1 cellular context compared by ENCODE assay signal in the genomic region with DNA sequence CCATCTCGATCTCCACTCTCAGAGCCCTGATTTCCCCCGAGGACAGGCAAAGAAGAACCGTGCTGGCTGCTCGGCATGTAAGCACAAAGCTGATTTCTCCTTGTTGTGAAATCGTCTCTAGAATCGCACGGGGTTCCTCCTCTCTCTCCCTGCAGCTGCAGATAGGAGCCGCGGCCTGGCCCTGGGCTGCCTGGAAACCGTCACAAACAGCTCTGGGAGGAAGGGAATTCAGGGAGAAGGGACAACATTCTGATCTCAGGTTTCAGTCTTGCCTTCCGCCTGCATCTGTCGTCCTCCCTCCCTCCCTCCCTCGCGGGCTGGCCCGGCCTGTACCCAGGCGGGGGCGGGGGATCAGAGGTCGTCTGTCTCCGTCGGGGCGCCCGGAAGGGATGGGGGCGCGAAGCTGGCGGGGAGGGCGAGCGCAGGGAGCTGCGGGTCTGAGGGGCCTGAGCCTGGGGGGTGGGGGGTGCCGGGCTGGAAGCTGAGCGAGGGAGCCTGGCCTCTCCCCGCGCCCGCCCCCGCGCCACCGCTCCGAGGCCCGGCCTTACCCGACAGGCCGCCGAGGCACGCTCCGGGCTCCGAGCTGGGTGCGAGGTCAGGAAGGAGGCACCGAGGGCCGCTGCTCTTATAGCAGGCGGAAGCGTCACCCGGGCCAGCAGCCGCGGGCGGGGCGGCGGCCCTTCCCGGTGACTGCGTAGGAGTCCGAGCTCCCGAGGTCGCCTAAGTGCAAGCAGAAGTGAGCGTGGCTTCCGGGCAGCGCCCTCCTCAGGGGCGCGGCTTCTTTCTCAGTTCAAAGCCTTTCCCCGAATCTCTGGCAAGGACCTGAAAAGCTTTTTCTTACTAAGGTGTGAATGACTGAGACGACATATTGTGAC.
TF ChIP-seq lines count a peak whose summit lies in the region.

Gene SERPINB1, minus strand, starts transcription at position 600 of the 875 bp plus-strand sequence. CDS start 1,277 bp downstream, outside the sequence.

TF ChIP-seq in HepG2, 621 proteins besides CTCF, POLR2A, EP300 and RAD21 (continued from another document and continues in another):
- TF ChIP-seq RCOR2 (CRISPR knock-in tag; IDR thresholded peaks at IDR 0.05), result peak; percentile 26; the same call in 1 of the 2 replicates
- peak; percentile 53; the same call in 1 of the 2 replicates for TF ChIP-seq ZBTB3 (CRISPR knock-in tag; IDR thresholded peaks at IDR 0.05; ENCODE audit: borderline replicate concordance, low read depth)
- no peak for TF ChIP-seq BRCA1 (CRISPR knock-in tag; IDR thresholded peaks at IDR 0.05)
- peak; percentile 35; the same call in 1 of the 2 replicates for TF ChIP-seq ZSCAN12 (CRISPR knock-in tag; IDR thresholded peaks at IDR 0.05)
- 0 out of 2 replicates have a peak, but pooled peaks have one; percentile 75 for TF ChIP-seq ZNF142 (CRISPR knock-in tag; IDR thresholded peaks at IDR 0.05)
- no peak for TF ChIP-seq ZNF207 (IDR thresholded peaks at IDR 0.05; ENCODE audit: borderline replicate concordance)
- TF ChIP-seq ZBTB20 (CRISPR knock-in tag; IDR thresholded peaks at IDR 0.05; ENCODE audit: borderline replicate concordance, low read depth), result peak; percentile 86; the same call in 1 of the 2 replicates
- peak; percentile 23; the same call in 1 of the 2 replicates for TF ChIP-seq ZSCAN20 (CRISPR knock-in tag; IDR thresholded peaks at IDR 0.05; ENCODE audit: borderline replicate concordance)
- peak; percentile 51; the same call in 1 of the 2 replicates for TF ChIP-seq HOMEZ (CRISPR knock-in tag; IDR thresholded peaks at IDR 0.05; ENCODE audit: low read depth)
- no peak for TF ChIP-seq MBD4 (IDR thresholded peaks at IDR 0.05; ENCODE audit: borderline replicate concordance, low read length)
- TF ChIP-seq, protein P1, sequence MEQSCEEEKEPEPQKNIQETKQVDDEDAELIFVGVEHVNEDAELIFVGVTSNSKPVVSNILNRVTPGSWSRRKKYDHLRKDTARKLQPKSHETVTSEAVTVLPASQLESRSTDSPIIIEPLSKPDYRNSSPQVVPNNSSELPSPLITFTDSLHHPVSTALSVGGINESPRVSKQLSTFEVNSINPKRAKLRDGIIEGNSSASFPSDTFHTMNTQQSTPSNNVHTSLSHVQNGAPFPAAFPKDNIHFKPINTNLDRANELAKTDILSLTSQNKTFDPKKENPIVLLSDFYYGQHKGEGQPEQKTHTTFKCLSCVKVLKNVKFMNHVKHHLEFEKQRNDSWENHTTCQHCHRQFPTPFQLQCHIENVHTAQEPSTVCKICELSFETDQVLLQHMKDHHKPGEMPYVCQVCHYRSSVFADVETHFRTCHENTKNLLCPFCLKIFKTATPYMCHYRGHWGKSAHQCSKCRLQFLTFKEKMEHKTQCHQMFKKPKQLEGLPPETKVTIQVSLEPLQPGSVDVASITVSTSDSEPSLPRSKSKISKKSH (CRISPR knock-in tag; IDR thresholded peaks at IDR 0.05; ENCODE audit: borderline replicate concordance), result peak; percentile 96
- TF ChIP-seq SNRNP70 (IDR thresholded peaks at IDR 0.05; ENCODE audit: low read depth, low read length), result no peak
- TF ChIP-seq HNRNPH1 (optimal IDR thresholded peaks at IDR 0.05; ENCODE audit: low read depth, low read length), result no peak
- peak; percentile 69; the same call in 1 of the 2 replicates for TF ChIP-seq KMT2A (CRISPR knock-in tag; IDR thresholded peaks at IDR 0.05)
- TF ChIP-seq YY1 (IDR thresholded peaks at IDR 0.05; ENCODE audit: insufficient read depth, insufficient replicate concordance, low read depth, low read length), result peak; percentile 55
- TF ChIP-seq RNF2 (conservative IDR thresholded peaks at IDR 0.05; ENCODE audit: low read depth), result peak; percentile 66; the same call in 1 of the 2 replicates
- peak; percentile 36; the same call in 1 of the 2 replicates for TF ChIP-seq ZBTB46 (CRISPR knock-in tag; IDR thresholded peaks at IDR 0.05; ENCODE audit: borderline replicate concordance)
- TF ChIP-seq, protein P2, sequence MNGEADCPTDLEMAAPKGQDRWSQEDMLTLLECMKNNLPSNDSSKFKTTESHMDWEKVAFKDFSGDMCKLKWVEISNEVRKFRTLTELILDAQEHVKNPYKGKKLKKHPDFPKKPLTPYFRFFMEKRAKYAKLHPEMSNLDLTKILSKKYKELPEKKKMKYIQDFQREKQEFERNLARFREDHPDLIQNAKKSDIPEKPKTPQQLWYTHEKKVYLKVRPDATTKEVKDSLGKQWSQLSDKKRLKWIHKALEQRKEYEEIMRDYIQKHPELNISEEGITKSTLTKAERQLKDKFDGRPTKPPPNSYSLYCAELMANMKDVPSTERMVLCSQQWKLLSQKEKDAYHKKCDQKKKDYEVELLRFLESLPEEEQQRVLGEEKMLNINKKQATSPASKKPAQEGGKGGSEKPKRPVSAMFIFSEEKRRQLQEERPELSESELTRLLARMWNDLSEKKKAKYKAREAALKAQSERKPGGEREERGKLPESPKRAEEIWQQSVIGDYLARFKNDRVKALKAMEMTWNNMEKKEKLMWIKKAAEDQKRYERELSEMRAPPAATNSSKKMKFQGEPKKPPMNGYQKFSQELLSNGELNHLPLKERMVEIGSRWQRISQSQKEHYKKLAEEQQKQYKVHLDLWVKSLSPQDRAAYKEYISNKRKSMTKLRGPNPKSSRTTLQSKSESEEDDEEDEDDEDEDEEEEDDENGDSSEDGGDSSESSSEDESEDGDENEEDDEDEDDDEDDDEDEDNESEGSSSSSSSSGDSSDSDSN (CRISPR knock-in tag; IDR thresholded peaks at IDR 0.05), result peak; percentile 99
- peak; percentile 96 for TF ChIP-seq ZNF710 (CRISPR knock-in tag; IDR thresholded peaks at IDR 0.05; ENCODE audit: borderline replicate concordance)
- no peak for TF ChIP-seq FOXO4 (CRISPR knock-in tag; conservative IDR thresholded peaks at IDR 0.05)
- no peak for TF ChIP-seq MAFF (IDR thresholded peaks at IDR 0.05; ENCODE audit: low read depth, low read length)
- TF ChIP-seq FOXK1 (CRISPR knock-in tag; IDR thresholded peaks at IDR 0.05; ENCODE audit: borderline replicate concordance, low read depth), result peak; percentile 70; the same call in 1 of the 2 replicates
- TF ChIP-seq FOXP1 (IDR thresholded peaks at IDR 0.05), result no peak
- TF ChIP-seq FOXP1 (CRISPR knock-in tag; IDR thresholded peaks at IDR 0.05), result no peak; the same call in none of the 2 replicates
- TF ChIP-seq SATB2 (CRISPR knock-in tag; IDR thresholded peaks at IDR 0.05), result peak; percentile 84; the same call in 1 of the 2 replicates
- peak; percentile 76; the same call in 1 of the 2 replicates for TF ChIP-seq ZMYM3 (CRISPR knock-in tag; IDR thresholded peaks at IDR 0.05)
- peak; percentile 61; the same call in 1 of the 2 replicates for TF ChIP-seq HOXD1 (CRISPR knock-in tag; IDR thresholded peaks at IDR 0.05)
- TF ChIP-seq ZNF674 (CRISPR knock-in tag; IDR thresholded peaks at IDR 0.05; ENCODE audit: low read depth), result peak; percentile 94; the same call in 1 of the 2 replicates
- peak; percentile 89; the same call in 1 of the 2 replicates for TF ChIP-seq SMAD9 (CRISPR knock-in tag; IDR thresholded peaks at IDR 0.05)
- no peak for TF ChIP-seq RFX3 (CRISPR knock-in tag; IDR thresholded peaks at IDR 0.05)
- TF ChIP-seq, protein P3, sequence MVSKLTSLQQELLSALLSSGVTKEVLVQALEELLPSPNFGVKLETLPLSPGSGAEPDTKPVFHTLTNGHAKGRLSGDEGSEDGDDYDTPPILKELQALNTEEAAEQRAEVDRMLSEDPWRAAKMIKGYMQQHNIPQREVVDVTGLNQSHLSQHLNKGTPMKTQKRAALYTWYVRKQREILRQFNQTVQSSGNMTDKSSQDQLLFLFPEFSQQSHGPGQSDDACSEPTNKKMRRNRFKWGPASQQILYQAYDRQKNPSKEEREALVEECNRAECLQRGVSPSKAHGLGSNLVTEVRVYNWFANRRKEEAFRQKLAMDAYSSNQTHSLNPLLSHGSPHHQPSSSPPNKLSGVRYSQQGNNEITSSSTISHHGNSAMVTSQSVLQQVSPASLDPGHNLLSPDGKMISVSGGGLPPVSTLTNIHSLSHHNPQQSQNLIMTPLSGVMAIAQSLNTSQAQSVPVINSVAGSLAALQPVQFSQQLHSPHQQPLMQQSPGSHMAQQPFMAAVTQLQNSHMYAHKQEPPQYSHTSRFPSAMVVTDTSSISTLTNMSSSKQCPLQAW (CRISPR knock-in tag; IDR thresholded peaks at IDR 0.05), result peak; percentile 85
